Comparison of ENCODE assay signal across 16 cellular contexts in genomic region chr3:194496217-194496881, GRCh38. TPM values are rescaled to one million over a fixed set of nuclear protein-coding genes. Genes with fewer than 3 reads are reported as not detected.
DNase-seq lines count a peak whose midpoint lies in the region; ATAC-seq and TF ChIP-seq lines count a peak whose summit lies in the region.
"Had no signal": no experiment of that assay in that cellular context is flagged by ENCODE, and none has a peak within 500 bp of the region (broad histone marks: within the 10 kb centered on the region; RNA-seq: fewer than 3 reads in every experiment).

No MANE protein-coding gene starts in this region.

- no peak overlapping the region for H3K9ac ChIP-seq in PC-3 (ENCODE audit: low read length)

- DNase-seq in PC-3: peak; percentile 25
- DNase-seq in memory B cell (ENCODE audit: low spot score in 2 of 2): no peak
- DNase-seq in AG08395 (ENCODE audit: low spot score): no peak
- no peak for DNase-seq in GM19240 (ENCODE audit: insufficient read length, low spot score)
- no peak for DNase-seq in stimulated activated CD4-positive, alpha-beta T cell treated with anti-CD3 and anti-CD28 coated beads, Interleukin-2, amount 100 ng/mL, for 24 hours
- DNase-seq in AG20443 (ENCODE audit: low spot score): no peak
- DNase-seq: activated CD4-positive, CD25-positive, alpha-beta regulatory T cell; activated naive CD4-positive, alpha-beta T cell treated with anti-CD3 and anti-CD28 coated beads, Interleukin-2, amount 50 U/mL, for 16 hours; GOT3; left lung; NCI-H1436; stomach had no signal

- peaks cover 2% of the 10 kb centered on the region for H3K9me3 Mint-ChIP-seq in memory B cell
- H3K9me3 Mint-ChIP-seq: dendritic cell treated with granulocyte-macrophage colony-stimulating factor and Interleukin-4, amounts not matched to agents 40 ng/mL and 50 ng/mL, for 4 days had no signal

- H3K27ac ChIP-seq in PC-3 (ENCODE audit: low read length): no peak overlapping the region
- H3K27ac ChIP-seq: left lung, stomach had no signal

- H3K4me1 ChIP-seq in PC-3 (ENCODE audit: insufficient read depth, low read length): peaks cover 45% of the 10 kb centered on the region

- no peaks in the 10 kb centered on the region for H3K27me3 ChIP-seq in PC-3 (ENCODE audit: low read length)
- H3K27me3 ChIP-seq: left lung, stomach had no signal

- H3K4me1 Mint-ChIP-seq in memory B cell: peaks cover 15% of the 10 kb centered on the region

- no peaks in the 10 kb centered on the region for H3K9me3 ChIP-seq in PC-3 (ENCODE audit: low read length)
- H3K9me3 ChIP-seq: left lung, stomach had no signal

- no peak overlapping the region; the same call in 1 of the 2 replicates for H3K4me2 ChIP-seq in PC-3 (ENCODE audit: low read length)

- no peaks in the 10 kb centered on the region for H3K79me2 ChIP-seq in PC-3 (ENCODE audit: low read length)

- H3K36me3 Mint-ChIP-seq in memory B cell: peaks cover 1% of the 10 kb centered on the region

- no peak for TF ChIP-seq CTCF in PC-3 (conservative IDR thresholded peaks at IDR 0.05; ENCODE audit: low read depth, low read length)

- H3F3A ChIP-seq in PC-3 (ENCODE audit: low read length, unreplicated experiment): no peaks in the 10 kb centered on the region

- POLR2A ChIA-PET in PC-3 (lab: Charles Lee; ENCODE audit: unreplicated experiment): no interaction called here

- no peak overlapping the region for H2AFZ ChIP-seq in PC-3 (ENCODE audit: low read length)

- no peaks in the 10 kb centered on the region for H4K20me1 ChIP-seq in PC-3 (ENCODE audit: low read length)

- H3K27ac Mint-ChIP-seq in memory B cell: no peak overlapping the region
- H3K27ac Mint-ChIP-seq: dendritic cell treated with granulocyte-macrophage colony-stimulating factor and Interleukin-4, amounts not matched to agents 40 ng/mL and 50 ng/mL, for 4 days had no signal

- no peak overlapping the region for H3K4me3 ChIP-seq in PC-3 (ENCODE audit: low read length)
- H3K4me3 ChIP-seq: left lung, stomach had no signal

- intact Hi-C loops in PC-3 (cut with micrococcal nuclease): no loop called here

- ATAC-seq in GM18520 (IDR thresholded peaks at IDR 0.05; ENCODE audit: unreplicated experiment) (peak; percentile 57), HG03045 (IDR thresholded peaks at IDR 0.05; ENCODE audit: unreplicated experiment) (peak; percentile 61), PC-3 (no peak), memory B cell (ENCODE audit: low read depth) (peak; percentile 44)
- ATAC-seq: left lung, Panc1 had no signal

- BruUV-seq in PC-3 (replicated peaks; lab: Mats Ljungman, UMichigan): no TSS peak

- H3K36me3 ChIP-seq in PC-3 (ENCODE audit: low read depth, low read length): no peaks in the 10 kb centered on the region
- H3K36me3 ChIP-seq: left lung, stomach had no signal

- no peaks in the 10 kb centered on the region for H3K9me2 ChIP-seq in PC-3 (replicated peaks; ENCODE audit: low read length)

- CTCF ChIA-PET in PC-3 (lab: Charles Lee): interaction anchor here (1.6 kb wide), 1 partner anchor 98 kb away, joined by 6 read pairs; no protein-coding TSS in a partner anchor

- H3K27me3 Mint-ChIP-seq in memory B cell: no peaks in the 10 kb centered on the region
- H3K27me3 Mint-ChIP-seq: dendritic cell treated with granulocyte-macrophage colony-stimulating factor and Interleukin-4, amounts not matched to agents 40 ng/mL and 50 ng/mL, for 4 days had no signal

- no peak overlapping the region for H3K4me3 Mint-ChIP-seq in memory B cell
- H3K4me3 Mint-ChIP-seq: dendritic cell treated with granulocyte-macrophage colony-stimulating factor and Interleukin-4, amounts not matched to agents 40 ng/mL and 50 ng/mL, for 4 days had no signal

RNA-seq across cellular contexts. Expression of gene ATP13A3, which starts 9.5 kb away (rescaled TPM):
- total RNA-seq in PC-3 (2014; rRNA removed): 69.4 and 101 TPM in 2 replicates
